1 cellular context compared by ENCODE assay signal in genomic region chr12:53756300-53757094, GRCh38.
TF ChIP-seq lines count a peak whose summit lies in the region.

No MANE protein-coding gene starts in this region.

TF ChIP-seq in GM23338, 12 proteins besides CTCF, POLR2A, EP300 and RAD21 (continued from another document):
- TF ChIP-seq REST (IDR thresholded peaks at IDR 0.05; ENCODE audit: unreplicated experiment) (no peak), ETS1 (IDR thresholded peaks at IDR 0.05) (no peak), NANOG (IDR thresholded peaks at IDR 0.05; ENCODE audit: borderline replicate concordance) (no peak), ZNF331 (CRISPR knock-in tag; IDR thresholded peaks at IDR 0.05; ENCODE audit: low read depth) (no peak), ZNF462 (CRISPR knock-in tag; IDR thresholded peaks at IDR 0.05) (no peak), ZNF114 (CRISPR knock-in tag; IDR thresholded peaks at IDR 0.05) (no peak), EZH2phosphoT487 (IDR thresholded peaks at IDR 0.05; ENCODE audit: unreplicated experiment) (no peak), JUNB (IDR thresholded peaks at IDR 0.05; ENCODE audit: unreplicated experiment) (no peak), STAT1 (IDR thresholded peaks at IDR 0.05; ENCODE audit: unreplicated experiment) (no peak)
TF ChIP-seq in GM23338: peak in this region for 0.
